In genomic region chr20:1777476-1777820, GRCh38 we compare ENCODE assay signal across 8 cellular contexts.
DNase-seq lines count a peak whose midpoint lies in the region; ATAC-seq and TF ChIP-seq lines count a peak whose summit lies in the region.

No MANE protein-coding gene starts in this region.

- no peak overlapping the region for H3K27ac Mint-ChIP-seq in T-helper 1 cell treated with Interleukin-12 subunit alpha and Interleukin-12 subunit beta and Interleukin-4 antibody, amounts not matched to agents 30 μg/mL and 1 μg/mL, for 36 hours
- H3K27ac Mint-ChIP-seq in stimulated activated naive CD8-positive, alpha-beta T cell treated with anti-CD3 and anti-CD28 coated beads, Interleukin-15, amount 100 ng/mL, for 72 hours: peak overlapping the region; percentile 85 to 90

- TF ChIP-seq CTCF in Peyer's patch (IDR thresholded peaks at IDR 0.05) (no peak), fibroblast of lung (conservative IDR thresholded peaks at IDR 0.05 in 1 of 2, IDR thresholded peaks at IDR 0.05 in 1 of 2; ENCODE audit: low read depth in 1 of 2, low read length in 2 of 2) (no peak)

- H3K36me3 ChIP-seq in Peyer's patch: no peaks in the 10 kb centered on the region
- H3K36me3 ChIP-seq in fibroblast of lung (ENCODE audit: control insufficient read depth, insufficient read depth, low read length): no peaks in the 10 kb centered on the region

- H3K9me3 Mint-ChIP-seq in T-helper 1 cell treated with Interleukin-12 subunit alpha and Interleukin-12 subunit beta and Interleukin-4 antibody, amounts not matched to agents 30 μg/mL and 1 μg/mL, for 36 hours: no peaks in the 10 kb centered on the region
- no peaks in the 10 kb centered on the region for H3K9me3 Mint-ChIP-seq in stimulated activated naive CD8-positive, alpha-beta T cell treated with anti-CD3 and anti-CD28 coated beads, Interleukin-15, amount 100 ng/mL, for 72 hours

- H3K4me3 Mint-ChIP-seq in T-helper 1 cell treated with Interleukin-12 subunit alpha and Interleukin-12 subunit beta and Interleukin-4 antibody, amounts not matched to agents 30 μg/mL and 1 μg/mL, for 36 hours: peak overlapping the region; percentile 74
- H3K4me3 Mint-ChIP-seq in stimulated activated naive CD8-positive, alpha-beta T cell treated with anti-CD3 and anti-CD28 coated beads, Interleukin-15, amount 100 ng/mL, for 72 hours: peak overlapping the region; percentile 85 to 88

- DNase-seq in T-helper 1 cell (no peak), Peyer's patch (no peak), fibroblast of lung (ENCODE audit: low read depth in 2 of 2) (no peak), T-helper 9 cell (no peak), glomerular visceral epithelial cell (ENCODE audit: extremely low spot score) (no peak), hepatic stellate cell (ENCODE audit: low spot score) (no peak)
- DNase-seq in stimulated activated naive CD8-positive, alpha-beta T cell treated with anti-CD3 and anti-CD28 coated beads, Interleukin-15, amount 100 ng/mL, for 72 hours: no peak

- H3K4me3 ChIP-seq in Peyer's patch (peak overlapping the region; percentile 50 to 61 (median 58)), fibroblast of lung (replicated peaks in 1 of 4; ENCODE audit: control extremely low read depth in 1 of 4, insufficient read depth in 1 of 4, low read depth in 3 of 4, low read length in 4 of 4) (peak overlapping the region in 1 of 4 experiments; percentile 85)

- H2AFZ ChIP-seq in fibroblast of lung (ENCODE audit: low read length): peak overlapping the region; percentile 36

- H3K4me1 ChIP-seq in Peyer's patch (peaks cover 0 to 8% (median 5%) of the 10 kb centered on the region in 4 donors), fibroblast of lung (ENCODE audit: control insufficient read depth, extremely low read depth, insufficient read depth, low read length) (no peaks in the 10 kb centered on the region)

- no peaks in the 10 kb centered on the region for H3K36me3 Mint-ChIP-seq in T-helper 1 cell treated with Interleukin-12 subunit alpha and Interleukin-12 subunit beta and Interleukin-4 antibody, amounts not matched to agents 30 μg/mL and 1 μg/mL, for 36 hours (ENCODE audit: low read depth)

- no peak for TF ChIP-seq POLR2A in Peyer's patch (IDR thresholded peaks at IDR 0.05)

- no peaks in the 10 kb centered on the region for H3K9me3 ChIP-seq in Peyer's patch
- no peaks in the 10 kb centered on the region for H3K9me3 ChIP-seq in fibroblast of lung (ENCODE audit: control insufficient read depth, insufficient read depth, low read depth, low read length)

- no peaks in the 10 kb centered on the region for H4K20me1 ChIP-seq in fibroblast of lung (ENCODE audit: control insufficient read depth, extremely low read depth, insufficient read depth, low read length)

- peak overlapping the region; percentile 87 for H3K9ac ChIP-seq in fibroblast of lung (ENCODE audit: insufficient read depth, low read length)

- H3K27me3 ChIP-seq in Peyer's patch: no peaks in the 10 kb centered on the region
- peaks cover 9% of the 10 kb centered on the region for H3K27me3 ChIP-seq in fibroblast of lung (ENCODE audit: control insufficient read depth, insufficient read depth, low read length)

- no peak overlapping the region for H3K27ac ChIP-seq in Peyer's patch
- H3K27ac ChIP-seq in fibroblast of lung (ENCODE audit: insufficient read depth, low read length): no peak overlapping the region

- ATAC-seq in stimulated activated naive CD8-positive, alpha-beta T cell treated with anti-CD3 and anti-CD28 coated beads, Interleukin-15, amount 100 ng/mL, for 72 hours: no peak

- peaks cover 2% of the 10 kb centered on the region for H3K79me2 ChIP-seq in fibroblast of lung (ENCODE audit: control insufficient read depth, insufficient read depth, low read length)

- no peak overlapping the region for H3K4me2 ChIP-seq in fibroblast of lung (ENCODE audit: extremely low read depth, insufficient read depth, low read length)

- peaks cover 10% of the 10 kb centered on the region for H3K27me3 Mint-ChIP-seq in T-helper 1 cell treated with Interleukin-12 subunit alpha and Interleukin-12 subunit beta and Interleukin-4 antibody, amounts not matched to agents 30 μg/mL and 1 μg/mL, for 36 hours (ENCODE audit: low read depth)
- peaks cover 11% of the 10 kb centered on the region for H3K27me3 Mint-ChIP-seq in stimulated activated naive CD8-positive, alpha-beta T cell treated with anti-CD3 and anti-CD28 coated beads, Interleukin-15, amount 100 ng/mL, for 72 hours

- H3K4me1 Mint-ChIP-seq in T-helper 1 cell treated with Interleukin-12 subunit alpha and Interleukin-12 subunit beta and Interleukin-4 antibody, amounts not matched to agents 30 μg/mL and 1 μg/mL, for 36 hours (ENCODE audit: low read depth): peaks cover 13% of the 10 kb centered on the region
- H3K4me1 Mint-ChIP-seq in stimulated activated naive CD8-positive, alpha-beta T cell treated with anti-CD3 and anti-CD28 coated beads, Interleukin-15, amount 100 ng/mL, for 72 hours: peaks cover 23% of the 10 kb centered on the region
